Comparison of ENCODE assay signal across 1 cellular context in genomic region chr6:80544500-80545055, GRCh38.
TF ChIP-seq lines count a peak whose summit lies in the region.

No MANE protein-coding gene starts in this region.

TF ChIP-seq in H1, 55 proteins besides CTCF, POLR2A, EP300 and RAD21:
- TF ChIP-seq KDM1A (IDR thresholded peaks at IDR 0.05; ENCODE audit: borderline replicate concordance, low read length) (no peak), CTBP2 (IDR thresholded peaks at IDR 0.05; ENCODE audit: borderline replicate concordance, insufficient read depth, insufficient read length, low read length) (no peak), HDAC2 (IDR thresholded peaks at IDR 0.05; ENCODE audit: borderline replicate concordance in 1 of 2, low read depth in 2 of 2, low read length in 2 of 2) (no peak)
- TF ChIP-seq, protein P1, sequence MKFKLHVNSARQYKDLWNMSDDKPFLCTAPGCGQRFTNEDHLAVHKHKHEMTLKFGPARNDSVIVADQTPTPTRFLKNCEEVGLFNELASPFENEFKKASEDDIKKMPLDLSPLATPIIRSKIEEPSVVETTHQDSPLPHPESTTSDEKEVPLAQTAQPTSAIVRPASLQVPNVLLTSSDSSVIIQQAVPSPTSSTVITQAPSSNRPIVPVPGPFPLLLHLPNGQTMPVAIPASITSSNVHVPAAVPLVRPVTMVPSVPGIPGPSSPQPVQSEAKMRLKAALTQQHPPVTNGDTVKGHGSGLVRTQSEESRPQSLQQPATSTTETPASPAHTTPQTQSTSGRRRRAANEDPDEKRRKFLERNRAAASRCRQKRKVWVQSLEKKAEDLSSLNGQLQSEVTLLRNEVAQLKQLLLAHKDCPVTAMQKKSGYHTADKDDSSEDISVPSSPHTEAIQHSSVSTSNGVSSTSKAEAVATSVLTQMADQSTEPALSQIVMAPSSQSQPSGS (IDR thresholded peaks at IDR 0.05; ENCODE audit: low read length) = no peak
